ENCODE assay signal across 1 cellular context in genomic region chr11:8086571-8086970, GRCh38.
TF ChIP-seq lines count a peak whose summit lies in the region.

No MANE protein-coding gene starts in this region.

TF ChIP-seq in GM23338, 12 proteins besides CTCF, POLR2A, EP300 and RAD21 (continued from another document):
- TF ChIP-seq ZNF462 (CRISPR knock-in tag; IDR thresholded peaks at IDR 0.05) (no peak), POLR2AphosphoS5 (IDR thresholded peaks at IDR 0.05; ENCODE audit: low read depth) (no peak), EZH2 (IDR thresholded peaks at IDR 0.05; ENCODE audit: low read depth, unreplicated experiment) (no peak), ETS1 (IDR thresholded peaks at IDR 0.05) (no peak), EZH2phosphoT487 (IDR thresholded peaks at IDR 0.05; ENCODE audit: unreplicated experiment) (no peak), CREB1 (CRISPR knock-in tag; IDR thresholded peaks at IDR 0.05; ENCODE audit: low read depth) (no peak), ZNF331 (CRISPR knock-in tag; IDR thresholded peaks at IDR 0.05; ENCODE audit: low read depth) (no peak), ZNF114 (CRISPR knock-in tag; IDR thresholded peaks at IDR 0.05) (no peak), JUNB (IDR thresholded peaks at IDR 0.05; ENCODE audit: unreplicated experiment) (no peak), REST (IDR thresholded peaks at IDR 0.05; ENCODE audit: unreplicated experiment) (no peak)
